In genomic region chr3:141422961-141423582, GRCh38 we compare ENCODE assay signal across 19 cellular contexts. TPM values are rescaled to one million over a fixed set of nuclear protein-coding genes. Genes with fewer than 3 reads are reported as not detected.
A peak's percentile ranks its signal among the peaks of the same experiment; 100 is the strongest.
DNase-seq lines count a peak whose midpoint lies in the region; ATAC-seq and TF ChIP-seq lines count a peak whose summit lies in the region.
"Had no signal": no experiment of that assay in that cellular context is flagged by ENCODE, and none has a peak within 500 bp of the region (broad histone marks: within the 10 kb centered on the region; RNA-seq: fewer than 3 reads in every experiment).

No MANE protein-coding gene starts in this region.

- intact Hi-C loops in lower lobe of right lung (cut with DNase I) = loop anchor here (10.0 kb wide), 1 partner anchor 58 kb away; the partner anchor contains the start of gene ZBTB38

- H3K79me2 ChIP-seq in hepatocyte = peaks cover 59% of the 10 kb centered on the region

- in situ Hi-C loops in brain microvascular endothelial cell (cut with HindIII; ENCODE audit: low pct_ligation_motif_present, low sequenced_read_pairs) = no loop called here

- no peak overlapping the region for H3K4me2 ChIP-seq in hepatocyte

- H3K36me3 Mint-ChIP-seq in activated T-cell treated with anti-CD3 and anti-CD28 coated beads, Interleukin-2, amount 50 U/mL, for 72 hours (ENCODE audit: insufficient read depth in 2 of 2) = peaks cover 11 to 26% of the 10 kb centered on the region in 2 donors

- no peaks in the 10 kb centered on the region for H3K27me3 Mint-ChIP-seq in activated T-cell treated with anti-CD3 and anti-CD28 coated beads, Interleukin-2, amount 50 U/mL, for 72 hours (ENCODE audit: low read depth)

- WGBS in upper lobe of left lung, 2 donors = 69 to 70% methylated on average over 6 of the region's 6 CpGs
- WGBS in hepatocyte (ENCODE audit: low lambda C conversion rate, missing lambda C conversion rate) = 83% methylated on average over 6 of the region's 6 CpGs

- H3K36me3 ChIP-seq in lower lobe of right lung (peaks cover 13% of the 10 kb centered on the region), upper lobe of left lung (peaks cover 0 to 28% (median 4%) of the 10 kb centered on the region in 4 donors), hepatocyte (replicated peaks; ENCODE audit: insufficient read depth, low read depth) (no peaks in the 10 kb centered on the region), brain microvascular endothelial cell (replicated peaks) (peaks cover 55% of the 10 kb centered on the region)
- H3K36me3 ChIP-seq: breast epithelium had no signal

- DNase-seq in activated T-cell treated with anti-CD3 and anti-CD28 coated beads, Interleukin-2, amount 50 U/mL, for 72 hours = no peak
- DNase-seq in activated T-cell treated with anti-CD3 and anti-CD28 coated beads, Interleukin-2, amount 50 U/mL, for 1 hour = no peak
- peak; percentile 30 for DNase-seq in ecto neural progenitor cell (ENCODE audit: low spot score)
- DNase-seq in lower lobe of right lung = no peak
- peak in 1 of 2 donors; percentile 72 for DNase-seq in upper lobe of left lung
- DNase-seq in hepatocyte (ENCODE audit: low spot score) = no peak
- DNase-seq in brain microvascular endothelial cell = no peak
- DNase-seq in activated naive CD4-positive, alpha-beta T cell (lab: John Stamatoyannopoulos, UW) = no peak
- DNase-seq: activated CD4-positive, alpha-beta T cell treated with anti-CD3 and anti-CD28 coated beads, Interleukin-2, amount 50 U/mL, for 1 hour; activated CD8-positive, alpha-beta memory T cell treated with anti-CD3 and anti-CD28 coated beads, Interleukin-2, amount 50 U/mL, for 4 hours; activated gamma-delta T cell treated with Interleukin-2 at 50 U/mL for 16 hours; NCI-H1105 treated with DMSO at 0.1 percent for 48 hours; NCI-H2107; NCI-H526; spleen; stimulated activated CD4-positive, alpha-beta T cell treated with anti-CD3 and anti-CD28 coated beads, Interleukin-4, amount 100 ng/mL, for 4 hours; T-helper 9 cell had no signal

- H3K4me3 Mint-ChIP-seq in activated T-cell treated with anti-CD3 and anti-CD28 coated beads, Interleukin-2, amount 50 U/mL, for 72 hours = no peak overlapping the region

- no peak overlapping the region for H2AFZ ChIP-seq in hepatocyte

- H3K9me2 ChIP-seq in hepatocyte (replicated peaks; ENCODE audit: insufficient read depth) = no peaks in the 10 kb centered on the region

- TF ChIP-seq POLR2A in upper lobe of left lung (IDR thresholded peaks at IDR 0.05) = no peak

- H3K27me3 ChIP-seq in lower lobe of right lung (ENCODE audit: low read depth) = no peaks in the 10 kb centered on the region
- no peaks in the 10 kb centered on the region for H3K27me3 ChIP-seq in upper lobe of left lung
- H3K27me3 ChIP-seq in hepatocyte = no peaks in the 10 kb centered on the region
- no peaks in the 10 kb centered on the region for H3K27me3 ChIP-seq in brain microvascular endothelial cell (replicated peaks)
- H3K27me3 ChIP-seq: breast epithelium had no signal

- H3K27ac ChIP-seq in lower lobe of right lung (no peak overlapping the region), upper lobe of left lung (peak overlapping the region in 3 of 4 donors; percentile 12 to 66 (median 32)), hepatocyte (no peak overlapping the region), brain microvascular endothelial cell (no peak overlapping the region)

- H3K4me3 ChIP-seq in lower lobe of right lung (no peak overlapping the region), upper lobe of left lung (no peak overlapping the region), hepatocyte (no peak overlapping the region), brain microvascular endothelial cell (ENCODE audit: low read depth, low read length) (no peak overlapping the region)
- H3K4me3 ChIP-seq: breast epithelium, spleen had no signal

- no peak for TF ChIP-seq CTCF in lower lobe of right lung (IDR thresholded peaks at IDR 0.05)
- no peak for TF ChIP-seq CTCF in upper lobe of left lung (IDR thresholded peaks at IDR 0.05)
- TF ChIP-seq CTCF in hepatocyte (IDR thresholded peaks at IDR 0.05; ENCODE audit: poor library complexity) = no peak
- TF ChIP-seq CTCF in brain microvascular endothelial cell (IDR thresholded peaks at IDR 0.05; ENCODE audit: low read depth, low read length, missing control alignments) = no peak

- no peaks in the 10 kb centered on the region for H4K20me1 ChIP-seq in hepatocyte (ENCODE audit: insufficient read depth, poor library complexity, severe bottlenecking)

- no peak for TF ChIP-seq EP300 in upper lobe of left lung (IDR thresholded peaks at IDR 0.05)

- H3K4me1 ChIP-seq in lower lobe of right lung (peaks cover 64% of the 10 kb centered on the region), upper lobe of left lung (peaks cover 28 to 66% (median 56%) of the 10 kb centered on the region in 4 donors), hepatocyte (ENCODE audit: insufficient read depth) (peaks cover 15% of the 10 kb centered on the region)

- peaks cover 47% of the 10 kb centered on the region for H3K4me1 Mint-ChIP-seq in activated T-cell treated with anti-CD3 and anti-CD28 coated beads, Interleukin-2, amount 50 U/mL, for 72 hours (ENCODE audit: low read depth)

- H3K9me3 ChIP-seq in lower lobe of right lung (no peaks in the 10 kb centered on the region), upper lobe of left lung (no peaks in the 10 kb centered on the region), hepatocyte (ENCODE audit: low read depth) (no peaks in the 10 kb centered on the region)
- H3K9me3 ChIP-seq: breast epithelium, spleen had no signal

- peak overlapping the region; percentile 51 for H3K27ac Mint-ChIP-seq in activated T-cell treated with anti-CD3 and anti-CD28 coated beads, Interleukin-2, amount 50 U/mL, for 72 hours

- H3K9me3 Mint-ChIP-seq in activated T-cell treated with anti-CD3 and anti-CD28 coated beads, Interleukin-2, amount 50 U/mL, for 72 hours = peaks cover 2% of the 10 kb centered on the region in 2 donors

- ATAC-seq in activated T-cell treated with anti-CD3 and anti-CD28 coated beads, Interleukin-2, amount 50 U/mL, for 72 hours (replicated peaks in 1 of 2) = no peak
- ATAC-seq in lower lobe of right lung = peak; percentile 65 to 80
- no peak for ATAC-seq in upper lobe of left lung (ENCODE audit: low FRiP score in 2 of 2)
- ATAC-seq: left lobe of liver had no signal

RNA-seq across cellular contexts. Expression of gene ZBTB38, which starts 54.8 kb away (rescaled TPM):
- 10 to 100 TPM; 50.7 to 82.9 TPM for total RNA-seq in activated T-cell treated with anti-CD3 and anti-CD28 coated beads, Interleukin-2, amount 50 U/mL, for 72 hours
- total RNA-seq in lower lobe of right lung (89.6 TPM), upper lobe of left lung (100 to 1,000 TPM in 2 of 6 donors, 10 to 100 TPM in 4; 80.2 to 146 (median 91.8) TPM), hepatocyte (122 and 140 TPM in 2 replicates)
- 31.6 and 32.7 TPM in 2 replicates for polyA plus RNA-seq in hepatocyte

Comparison
In these comparisons a context has a peak if more than half of its experiments do, and no peak if none do; other contexts are left out.
1. ATAC-seq: peak in lower lobe of right lung (2 of 2); none in activated T-cell treated with anti-CD3 and anti-CD28 coated beads, Interleukin-2, amount 50 U/mL, for 72 hours (0 of 2) and upper lobe of left lung (0 of 2).
2. H3K27ac ChIP-seq: peak in upper lobe of left lung (3 of 4); none in lower lobe of right lung (single experiment), hepatocyte (single experiment) and brain microvascular endothelial cell (single experiment).